Comparison of ENCODE assay signal across 8 cellular contexts in genomic region chr4:15231265-15232091, GRCh38.
DNase-seq lines count a peak whose midpoint lies in the region; ATAC-seq, FAIRE-seq and TF ChIP-seq lines count a peak whose summit lies in the region.

No MANE protein-coding gene starts in this region.

- H3K9ac ChIP-seq in astrocyte (ENCODE audit: low read length) = peak overlapping the region; percentile 48

- H3K36me3 Mint-ChIP-seq in astrocyte (ENCODE audit: low read depth, unreplicated experiment) = no peaks in the 10 kb centered on the region

- no peak for ATAC-seq in HG03039 (IDR thresholded peaks at IDR 0.05; ENCODE audit: unreplicated experiment)

- DNase-seq in GM12891 (ENCODE audit: insufficient read length, low spot score) = peak; percentile 27
- peak; percentile 74 for DNase-seq in HFF-Myc (ENCODE audit: extremely low read depth, low read depth)
- DNase-seq in NB4 (ENCODE audit: low read depth) = peak; percentile 86
- peak; percentile 60 for DNase-seq in T-helper 9 cell
- DNase-seq in astrocyte (ENCODE audit: low read depth) = peak; percentile 62
- DNase-seq in hepatocyte (ENCODE audit: low spot score) = peak; percentile 88
- DNase-seq in small intestine = peak; percentile 67

- peak; percentile 95 for FAIRE-seq in GM12891 (lab: Jason Lieb, UNC)
- FAIRE-seq in astrocyte (lab: Jason Lieb, UNC) = no peak
- no peak for FAIRE-seq in small intestine (lab: Jason Lieb, UNC)

- H3K9me2 ChIP-seq in hepatocyte (replicated peaks; ENCODE audit: insufficient read depth) = no peaks in the 10 kb centered on the region

- no peak overlapping the region for H3K4me3 Mint-ChIP-seq in astrocyte (ENCODE audit: unreplicated experiment)

- H3K27me3 ChIP-seq in astrocyte (ENCODE audit: insufficient read depth, low read length) (no peaks in the 10 kb centered on the region), hepatocyte (no peaks in the 10 kb centered on the region), small intestine (ENCODE audit: control insufficient read depth in 2 of 2, insufficient read depth in 2 of 2, low read length in 2 of 2) (no peaks in the 10 kb centered on the region)

- no peaks in the 10 kb centered on the region for H3K9me3 Mint-ChIP-seq in astrocyte (ENCODE audit: unreplicated experiment)

- H3K4me1 ChIP-seq in astrocyte (ENCODE audit: insufficient read depth, low read length) (peaks cover 44% of the 10 kb centered on the region), hepatocyte (ENCODE audit: insufficient read depth) (peaks cover 18% of the 10 kb centered on the region), small intestine (ENCODE audit: control insufficient read depth in 2 of 2, insufficient read depth in 1 of 2, low read depth in 1 of 2, low read length in 1 of 2) (peaks cover 0 to 11% of the 10 kb centered on the region in 2 donors)

- H3K27me3 Mint-ChIP-seq in astrocyte (ENCODE audit: low read depth, unreplicated experiment) = no peaks in the 10 kb centered on the region

- TF ChIP-seq POLR2A in GM12891 (IDR thresholded peaks at IDR 0.05; ENCODE audit: low read depth, low read length) (no peak), NB4 (IDR thresholded peaks at IDR 0.05; ENCODE audit: extremely low read depth, insufficient read length) (no peak)

- H3K4me2 ChIP-seq in astrocyte (ENCODE audit: low read length) = peak overlapping the region; percentile 10
- no peak overlapping the region for H3K4me2 ChIP-seq in hepatocyte

- H3K4me1 Mint-ChIP-seq in astrocyte (ENCODE audit: low read depth, unreplicated experiment) = peaks cover 35% of the 10 kb centered on the region

- no peak overlapping the region for H3K4me3 ChIP-seq in HFF-Myc (replicated peaks; ENCODE audit: low read depth, low read length)
- H3K4me3 ChIP-seq in NB4 (ENCODE audit: low read depth, low read length) = no peak overlapping the region
- H3K4me3 ChIP-seq in astrocyte (ENCODE audit: insufficient read depth, low read depth, low read length) = no peak overlapping the region
- H3K4me3 ChIP-seq in hepatocyte = no peak overlapping the region
- no peak overlapping the region for H3K4me3 ChIP-seq in small intestine (ENCODE audit: low read depth in 1 of 2, low read length in 2 of 2)

- 53% methylated on average over 8 of the region's 8 CpGs for WGBS in hepatocyte (ENCODE audit: low lambda C conversion rate, missing lambda C conversion rate)
- WGBS in small intestine, 3 donors = 44 to 56% (median 54%) methylated on average over 8 of the region's 8 CpGs

- no peaks in the 10 kb centered on the region for H3K9me3 ChIP-seq in astrocyte (ENCODE audit: insufficient read depth, low read depth, low read length)
- H3K9me3 ChIP-seq in hepatocyte (ENCODE audit: low read depth) = no peaks in the 10 kb centered on the region
- H3K9me3 ChIP-seq in small intestine (ENCODE audit: control insufficient read depth, low read depth) = no peaks in the 10 kb centered on the region

- H3K79me2 ChIP-seq in astrocyte (ENCODE audit: insufficient read depth, low read length) (no peaks in the 10 kb centered on the region), hepatocyte (no peaks in the 10 kb centered on the region)

- H3K27ac ChIP-seq in astrocyte (ENCODE audit: low read depth, low read length) = peak overlapping the region; percentile 33
- no peak overlapping the region for H3K27ac ChIP-seq in hepatocyte
- no peak overlapping the region for H3K27ac ChIP-seq in small intestine (ENCODE audit: low read depth in 1 of 2, low read length in 1 of 2)

- H3K36me3 ChIP-seq in astrocyte (ENCODE audit: insufficient read depth, low read length) (no peaks in the 10 kb centered on the region), hepatocyte (replicated peaks; ENCODE audit: insufficient read depth, low read depth) (no peaks in the 10 kb centered on the region), small intestine (ENCODE audit: control insufficient read depth in 2 of 2, insufficient read depth in 2 of 2, low read length in 2 of 2) (no peaks in the 10 kb centered on the region)

- peak overlapping the region; percentile 87 for H3K27ac Mint-ChIP-seq in astrocyte (ENCODE audit: unreplicated experiment)

- H2AFZ ChIP-seq in astrocyte (ENCODE audit: low read depth, low read length) = no peak overlapping the region
- H2AFZ ChIP-seq in hepatocyte = no peak overlapping the region

- TF ChIP-seq CTCF in HFF-Myc (IDR thresholded peaks at IDR 0.05; ENCODE audit: low read depth, low read length, missing control alignments) = peak; percentile 78
- TF ChIP-seq CTCF in NB4 (IDR thresholded peaks at IDR 0.05; ENCODE audit: low read depth, low read length) = peak; percentile 74
- peak; percentile 83 for TF ChIP-seq CTCF in astrocyte (IDR thresholded peaks at IDR 0.05; ENCODE audit: insufficient read depth, low read depth, low read length)
- peak; percentile 75 for TF ChIP-seq CTCF in hepatocyte (IDR thresholded peaks at IDR 0.05; ENCODE audit: poor library complexity)

- H4K20me1 ChIP-seq in astrocyte (ENCODE audit: insufficient read depth, low read length) (no peaks in the 10 kb centered on the region), hepatocyte (ENCODE audit: insufficient read depth, poor library complexity, severe bottlenecking) (no peaks in the 10 kb centered on the region)

TF ChIP-seq in GM12891, 5 proteins besides CTCF, POLR2A, EP300 and RAD21:
- TF ChIP-seq POLR2AphosphoS5 (IDR thresholded peaks at IDR 0.05; ENCODE audit: low read depth, low read length) (no peak), PAX5 (IDR thresholded peaks at IDR 0.05; ENCODE audit: insufficient read depth, low read length, severe bottlenecking) (no peak), POU2F2 (IDR thresholded peaks at IDR 0.05; ENCODE audit: low read depth, low read length) (no peak), TAF1 (IDR thresholded peaks at IDR 0.05; ENCODE audit: low read depth, low read length) (no peak), SPI1 (IDR thresholded peaks at IDR 0.05; ENCODE audit: low read depth, low read length) (no peak)
TF ChIP-seq in GM12891: peak in this region for 0.

Comparison
In these comparisons a context has a peak if more than half of its experiments do, and no peak if none do; other contexts are left out.
1. DNase-seq: peak in every context shown above with its lines; median percentile 88 in hepatocyte; 86 in NB4; 74 in HFF-Myc; 67 in small intestine; 62 in astrocyte; 60 in T-helper 9 cell; 27 in GM12891.